15 cellular contexts compared by ENCODE assay signal in the genomic region with DNA sequence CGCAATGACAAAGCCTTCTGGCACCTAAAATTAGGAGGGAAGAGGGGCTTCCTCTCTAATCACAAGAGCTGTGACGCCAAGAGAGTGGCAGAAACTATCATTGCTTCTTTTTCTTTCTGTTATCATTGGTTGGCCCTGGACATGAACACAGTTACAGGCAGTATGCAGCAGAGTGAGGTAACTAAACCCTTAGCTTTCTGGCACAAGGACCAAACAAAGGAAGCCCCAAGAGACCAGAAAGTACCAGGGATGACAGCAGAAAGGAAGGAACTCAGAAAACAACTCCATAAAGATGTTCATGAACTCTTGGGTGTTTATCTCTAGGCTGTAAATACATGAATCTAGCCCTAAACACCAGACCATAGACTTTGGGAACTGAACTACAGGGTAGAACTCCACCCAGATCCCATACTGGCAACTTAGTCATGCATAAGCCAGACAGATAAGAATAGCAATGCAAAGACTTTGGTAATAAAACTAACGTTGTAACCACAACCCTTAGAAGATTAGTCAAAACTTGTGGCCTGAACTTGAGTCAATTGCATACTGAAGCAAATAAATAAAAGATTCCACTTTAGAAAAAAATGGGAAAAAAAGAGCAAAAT.
A peak's percentile ranks its signal among the peaks of the same experiment; 100 is the strongest.
DNase-seq lines count a peak whose midpoint lies in the region; ATAC-seq and TF ChIP-seq lines count a peak whose summit lies in the region.
"Had no signal": no experiment of that assay in that cellular context is flagged by ENCODE, and none has a peak within 500 bp of the region (broad histone marks: within the 10 kb centered on the region; RNA-seq: fewer than 3 reads in every experiment).

No MANE protein-coding gene starts in this region.

- TF ChIP-seq CTCF in AG04449 (IDR thresholded peaks at IDR 0.05; ENCODE audit: insufficient read depth, low read length, missing control alignments): no peak
- TF ChIP-seq CTCF in foreskin keratinocyte (conservative IDR thresholded peaks at IDR 0.05): no peak

- peak overlapping the region; percentile 16 for H3K9ac ChIP-seq in adipocyte (ENCODE audit: low read length)

- ATAC-seq in HG02610 (IDR thresholded peaks at IDR 0.05; ENCODE audit: unreplicated experiment) (peak; percentile 59), foreskin keratinocyte (peak; percentile 91), GM21423 (IDR thresholded peaks at IDR 0.05; ENCODE audit: unreplicated experiment) (no peak)
- ATAC-seq in stimulated activated naive B cell treated with anti-CD40 and anti-IgM and Interleukin-4, amounts not matched to agents 10 μg/mL and 1 μg/mL and 100 μg/mL, for 72 hours (replicated peaks): no peak

- CTCF ChIA-PET in AG04449 (lab: Yijun Ruan, JAX): interaction anchor here (0.6 to 1.4 kb wide), 3 partner anchors 7 to 53 kb away, joined by 3 to 7 read pairs (median 3); no protein-coding TSS in a partner anchor

- POLR2A ChIA-PET in AG04449 (lab: Yijun Ruan, JAX): interaction anchor here (1.2 kb wide), 1 partner anchor 19 kb away, joined by 3 read pairs; no protein-coding TSS in a partner anchor

- no peaks in the 10 kb centered on the region for H3K36me3 ChIP-seq in adipocyte (ENCODE audit: control insufficient read depth, insufficient read depth, low read length, severe bottlenecking)
- H3K36me3 ChIP-seq: Peyer's patch had no signal

- H3K4me3 Mint-ChIP-seq in stimulated activated naive B cell treated with anti-CD40 and anti-IgM and Interleukin-4, amounts not matched to agents 10 μg/mL and 1 μg/mL and 100 μg/mL, for 72 hours: no peak overlapping the region

- peaks cover 0 to 1% of the 10 kb centered on the region in 2 donors for H3K9me3 Mint-ChIP-seq in stimulated activated naive B cell treated with anti-CD40 and anti-IgM and Interleukin-4, amounts not matched to agents 10 μg/mL and 1 μg/mL and 100 μg/mL, for 72 hours

- no peaks in the 10 kb centered on the region for H3K27me3 Mint-ChIP-seq in stimulated activated naive B cell treated with anti-CD40 and anti-IgM and Interleukin-4, amounts not matched to agents 10 μg/mL and 1 μg/mL and 100 μg/mL, for 72 hours

- H3K9me3 ChIP-seq in adipocyte (ENCODE audit: control insufficient read depth, low read length): no peaks in the 10 kb centered on the region
- H3K9me3 ChIP-seq: Peyer's patch had no signal

- H3K4me1 Mint-ChIP-seq in stimulated activated naive B cell treated with anti-CD40 and anti-IgM and Interleukin-4, amounts not matched to agents 10 μg/mL and 1 μg/mL and 100 μg/mL, for 72 hours: no peaks in the 10 kb centered on the region

- H3K4me1 ChIP-seq in adipocyte (ENCODE audit: control insufficient read depth, insufficient read depth, low read length) (peaks cover 23% of the 10 kb centered on the region), foreskin keratinocyte (peaks cover 9% of the 10 kb centered on the region)
- H3K4me1 ChIP-seq: Peyer's patch had no signal

- H3K27ac ChIP-seq in foreskin keratinocyte: peak overlapping the region; percentile 42
- H3K27ac ChIP-seq: Peyer's patch had no signal

- peak; percentile 73 for DNase-seq in AG04449 (ENCODE audit: low read depth, low spot score)
- DNase-seq in adipocyte (ENCODE audit: low read depth): peak; percentile 61
- peak; percentile 59 to 76 for DNase-seq in foreskin keratinocyte
- DNase-seq in stimulated activated naive B cell treated with anti-CD40 and anti-IgM and Interleukin-4, amounts not matched to agents 10 μg/mL and 1 μg/mL and 100 μg/mL, for 72 hours: no peak
- no peak for DNase-seq in NCI-H2081 treated with DMSO at 0.1 percent for 48 hours (lab: John Stamatoyannopoulos, UW)
- DNase-seq in CD1c-positive myeloid dendritic cell (ENCODE audit: extremely low spot score): no peak
- DNase-seq: ACHN; activated naive CD4-positive, alpha-beta T cell treated with anti-CD3 and anti-CD28 coated beads, Interleukin-2, amount 50 U/mL, for 16 hours; dermis blood vessel endothelial cell; DND-41; NCI-H446; Peyer's patch; stimulated activated CD8-positive, alpha-beta memory T cell treated with anti-CD3 and anti-CD28 coated beads, Interleukin-4, amount 100 ng/mL, for 48 hours had no signal

- H3K36me3 Mint-ChIP-seq in stimulated activated naive B cell treated with anti-CD40 and anti-IgM and Interleukin-4, amounts not matched to agents 10 μg/mL and 1 μg/mL and 100 μg/mL, for 72 hours: no peaks in the 10 kb centered on the region

- H3K27me3 ChIP-seq in adipocyte (replicated peaks; ENCODE audit: control insufficient read depth, insufficient read depth, low read length) (no peaks in the 10 kb centered on the region), foreskin keratinocyte (no peaks in the 10 kb centered on the region)
- H3K27me3 ChIP-seq: Peyer's patch had no signal

- no peak overlapping the region for H3K27ac Mint-ChIP-seq in stimulated activated naive B cell treated with anti-CD40 and anti-IgM and Interleukin-4, amounts not matched to agents 10 μg/mL and 1 μg/mL and 100 μg/mL, for 72 hours

- H3K4me3 ChIP-seq in AG04449 (ENCODE audit: low read depth, low read length): no peak overlapping the region
- H3K4me3 ChIP-seq in adipocyte (ENCODE audit: low read length): no peak overlapping the region
- H3K4me3 ChIP-seq: Peyer's patch had no signal

Comparison
In these comparisons a context has a peak if more than half of its experiments do, and no peak if none do; other contexts are left out.
1. DNase-seq: peak in AG04449 (single experiment), adipocyte (single experiment) and foreskin keratinocyte (2 of 2); none in stimulated activated naive B cell treated with anti-CD40 and anti-IgM and Interleukin-4, amounts not matched to agents 10 μg/mL and 1 μg/mL and 100 μg/mL, for 72 hours (single experiment), NCI-H2081 treated with DMSO at 0.1 percent for 48 hours (single experiment) and CD1c-positive myeloid dendritic cell (single experiment).
2. ATAC-seq: peak in HG02610 (single experiment) and foreskin keratinocyte (single experiment); none in stimulated activated naive B cell treated with anti-CD40 and anti-IgM and Interleukin-4, amounts not matched to agents 10 μg/mL and 1 μg/mL and 100 μg/mL, for 72 hours (0 of 2) and GM21423 (single experiment).